32 cellular contexts compared by ENCODE assay signal in genomic region chr3:112149136-112149535, GRCh38. TPM values are rescaled to one million over a fixed set of nuclear protein-coding genes. Genes with fewer than 3 reads are reported as not detected.
DNase-seq lines count a peak whose midpoint lies in the region; ATAC-seq and TF ChIP-seq lines count a peak whose summit lies in the region.
"Had no signal": no experiment of that assay in that cellular context is flagged by ENCODE, and none has a peak within 500 bp of the region (broad histone marks: within the 10 kb centered on the region; RNA-seq: fewer than 3 reads in every experiment).

No MANE protein-coding gene starts in this region.

- TF ChIP-seq POLR2A in esophagus muscularis mucosa (IDR thresholded peaks at IDR 0.05; ENCODE audit: low read depth): no peak

- peaks cover 0 to 6% (median 0%) of the 10 kb centered on the region in 4 donors for H3K36me3 ChIP-seq in esophagus muscularis mucosa

- in situ Hi-C loops in ACHN (cut with HindIII; ENCODE audit: low pct_ligation_motif_present, low pct_unique_long_range_greater_than_20kb, low sequenced_read_pairs): no loop called here

- H3K27me3 ChIP-seq in foreskin keratinocyte (no peaks in the 10 kb centered on the region), esophagus muscularis mucosa (no peaks in the 10 kb centered on the region)

- TF ChIP-seq EP300 in esophagus muscularis mucosa (IDR thresholded peaks at IDR 0.05): no peak

- H3K4me1 ChIP-seq in foreskin keratinocyte: peaks cover 6% of the 10 kb centered on the region
- H3K4me1 ChIP-seq in esophagus muscularis mucosa: no peaks in the 10 kb centered on the region

- TF ChIP-seq CTCF in LNCaP clone FGC (IDR thresholded peaks at IDR 0.05; ENCODE audit: control insufficient read depth, extremely low read depth, insufficient read depth) (0 out of 2 replicates have a peak, but pooled peaks have one; percentile 1), foreskin keratinocyte (conservative IDR thresholded peaks at IDR 0.05) (no peak), esophagus muscularis mucosa (IDR thresholded peaks at IDR 0.05) (no peak)

- intact Hi-C loops in esophagus muscularis mucosa (cut with DNase I): no loop called here

- H3K9me3 ChIP-seq in esophagus muscularis mucosa: peaks cover 0 to 13% (median 5%) of the 10 kb centered on the region in 4 donors

- 100% methylated on average over 1 of the region's 1 CpG for WGBS in esophagus muscularis mucosa

- DNase-seq in EH (ENCODE audit: low read depth): peak; percentile 6
- DNase-seq in LNCaP clone FGC (ENCODE audit: low read depth): no peak
- peak; percentile 96 for DNase-seq in epithelial cell of prostate (ENCODE audit: low read depth, low spot score)
- peak; percentile 99 for DNase-seq in foreskin keratinocyte
- DNase-seq in T-helper 2 cell: no peak
- no peak for DNase-seq in ACHN
- no peak for DNase-seq in esophagus muscularis mucosa (ENCODE audit: extremely low spot score)
- DNase-seq: AML-193; C1 segment of cervical spinal cord; CD4-positive, alpha-beta memory T cell; COR-L47; DMS53; GDM1; MM.1S; NCI-H1417; NCI-H1694; NCI-H2029 treated with DMSO at 0.1 percent for 48 hours; NCI-H446 treated with DMSO at 0.1 percent for 48 hours; NCI-H526; NCI-H82; NK-92 treated with Interleukin-12 subunit alpha and Interleukin-12 subunit beta, amount 100 ng/mL, for 24 hours; PC-9; SHP77 had no signal

- ATAC-seq in foreskin keratinocyte: peak; percentile 94
- ATAC-seq in GM21528 (IDR thresholded peaks at IDR 0.05; ENCODE audit: low FRiP score, unreplicated experiment): no peak
- ATAC-seq: GM12878, HCT116, K562 had no signal

- H3K27ac ChIP-seq in epithelial cell of prostate: peak overlapping the region; percentile 90
- peak overlapping the region; percentile 90 for H3K27ac ChIP-seq in foreskin keratinocyte
- no peak overlapping the region for H3K27ac ChIP-seq in esophagus muscularis mucosa (replicated peaks in 1 of 4)
- H3K27ac ChIP-seq: PC-9 had no signal

- H3K4me3 ChIP-seq in LNCaP clone FGC (ENCODE audit: low read depth, low read length): no peak overlapping the region
- no peak overlapping the region for H3K4me3 ChIP-seq in esophagus muscularis mucosa
- H3K4me3 ChIP-seq: GM12878, K562, PC-9 had no signal

RNA-seq across cellular contexts. Expression of gene GCSAM, which starts 16.1 kb away (rescaled TPM):
- total RNA-seq in foreskin keratinocyte (1.3 and 1.4 TPM in 2 replicates), esophagus muscularis mucosa (under 1 TPM in 1 of 4 donors, not detected in 3; 0.33 TPM)
- polyA plus RNA-seq in foreskin keratinocyte: 0.85 and 1.2 TPM in 2 replicates
- total RNA-seq: Daoy, H1, K562, LHCN-M2, PC-9, RPMI7951, SK-MEL-5 had no signal
- polyA plus RNA-seq: H1 had no signal

Comparison
In these comparisons a context has a peak if more than half of its experiments do, and no peak if none do; other contexts are left out.
1. DNase-seq: peak in EH (single experiment), epithelial cell of prostate (single experiment) and foreskin keratinocyte (2 of 2); none in LNCaP clone FGC (single experiment), T-helper 2 cell (0 of 5), ACHN (single experiment) and esophagus muscularis mucosa (single experiment).
2. H3K27ac ChIP-seq: peak in epithelial cell of prostate (single experiment) and foreskin keratinocyte (single experiment); none in esophagus muscularis mucosa (0 of 4).